In the genomic region with DNA sequence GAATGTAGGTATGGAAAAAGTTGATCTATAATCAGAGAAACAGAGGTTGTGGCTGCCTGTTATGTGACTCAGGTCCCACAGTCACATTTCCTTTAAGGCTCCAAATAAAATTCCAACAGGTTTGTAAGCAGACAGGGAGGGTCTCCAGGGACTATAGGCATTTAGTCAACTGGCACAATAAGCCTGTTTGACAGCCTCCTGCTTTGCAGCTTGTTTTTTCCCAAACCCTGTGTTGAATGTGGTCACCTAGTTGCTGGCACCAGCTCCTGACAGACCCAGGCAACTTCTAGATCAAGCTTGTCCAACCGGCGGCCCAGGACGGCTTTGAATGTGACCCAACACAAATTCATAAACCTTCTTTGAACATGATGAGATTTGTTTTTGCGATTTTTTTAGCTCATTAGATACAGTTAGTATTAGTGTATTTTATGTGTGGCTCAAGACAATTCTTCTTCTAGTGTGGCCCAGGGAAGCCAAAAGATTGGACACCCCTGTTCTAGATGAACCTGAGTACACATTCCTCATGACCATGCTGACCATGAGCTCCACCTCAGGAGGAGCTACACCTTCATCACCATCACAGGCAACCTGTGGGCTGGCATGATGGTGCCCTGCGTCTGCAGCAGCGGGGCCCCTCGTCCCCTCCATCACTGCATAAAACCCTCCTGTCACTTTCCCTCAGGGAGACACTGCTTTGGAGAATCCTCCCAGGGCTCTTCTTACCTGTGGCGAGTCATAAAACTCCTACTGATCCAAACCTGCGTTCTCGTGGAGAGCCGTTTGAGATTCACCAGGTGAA, we compare ENCODE assay signal across 26 cellular contexts. TPM values are rescaled to one million over a fixed set of nuclear protein-coding genes. Genes with fewer than 3 reads are reported as not detected.
A peak's percentile ranks its signal among the peaks of the same experiment; 100 is the strongest.
DNase-seq lines count a peak whose midpoint lies in the region; ATAC-seq and TF ChIP-seq lines count a peak whose summit lies in the region.
"Had no signal": no experiment of that assay in that cellular context is flagged by ENCODE, and none has a peak within 500 bp of the region (broad histone marks: within the 10 kb centered on the region; RNA-seq: fewer than 3 reads in every experiment).

No MANE protein-coding gene starts in this region.

- intact Hi-C loops in Caco-2 (cut with micrococcal nuclease; ENCODE audit: unreplicated experiment), result no loop called here

- H3F3A ChIP-seq in DOHH2 (ENCODE audit: control insufficient read depth, insufficient read depth), result peaks cover 73% of the 10 kb centered on the region

- H3K4me3 ChIP-seq in DOHH2 (ENCODE audit: low read length) (peak overlapping the region; percentile 78), Caco-2 (ENCODE audit: low read depth, low read length) (no peak overlapping the region)
- H3K4me3 ChIP-seq: tibial nerve had no signal

- H4K20me1 ChIP-seq in DOHH2 (ENCODE audit: control insufficient read depth, insufficient read depth, low read depth, low read length), result no peaks in the 10 kb centered on the region

- no peaks in the 10 kb centered on the region for H3K9me2 ChIP-seq in DOHH2 (replicated peaks; ENCODE audit: control insufficient read depth, low read length)

- H3K36me3 Mint-ChIP-seq in naive B cell (no peaks in the 10 kb centered on the region), Caco-2 (ENCODE audit: insufficient read depth, unreplicated experiment) (no peaks in the 10 kb centered on the region)
- H3K36me3 Mint-ChIP-seq: activated CD4-positive, alpha-beta memory T cell treated with anti-CD3 and anti-CD28 coated beads for 36 hours; mesothelial cell of epicardium had no signal

- peaks cover 49% of the 10 kb centered on the region for H3K79me2 ChIP-seq in DOHH2 (ENCODE audit: control insufficient read depth, low read length)

- H3K4me3 Mint-ChIP-seq in naive B cell (peak overlapping the region in 2 of 8 donors; percentile 1 to 65), Caco-2 (ENCODE audit: unreplicated experiment) (no peak overlapping the region)
- H3K4me3 Mint-ChIP-seq: activated CD4-positive, alpha-beta memory T cell treated with anti-CD3 and anti-CD28 coated beads for 36 hours; activated T-cell treated with anti-CD3 and anti-CD28 coated beads, Interleukin-2, amount 50 U/mL, for 72 hours; dendritic cell treated with granulocyte-macrophage colony-stimulating factor and Interleukin-4, amounts not matched to agents 40 ng/mL and 50 ng/mL, for 4 days; endodermal cell; HFFc6; mesothelial cell of epicardium had no signal

- DNase-seq in naive B cell, result no peak
- no peak for DNase-seq in hepatic stellate cell (ENCODE audit: low spot score)
- DNase-seq in Caco-2, result no peak
- DNase-seq: activated CD4-positive, alpha-beta memory T cell treated with anti-CD3 and anti-CD28 coated beads for 36 hours; activated T-cell treated with anti-CD3 and anti-CD28 coated beads, Interleukin-2, amount 50 U/mL, for 72 hours; DMS153; endodermal cell; foreskin fibroblast; GOT3; HFFc6; KG1; MM.1S; NCI-H1930; NCI-H226; stimulated activated CD4-positive, alpha-beta T cell treated with anti-CD3 and anti-CD28 coated beads, Interleukin-4, amount 100 ng/mL, for 1 hour; T-helper 1 cell had no signal

- POLR2A ChIA-PET in Caco-2 (lab: Charles Lee), result no interaction called here

- H3K27ac Mint-ChIP-seq in naive B cell, result peak overlapping the region; percentile 41 to 97 (median 81)
- H3K27ac Mint-ChIP-seq in Caco-2 (ENCODE audit: unreplicated experiment), result no peak overlapping the region
- H3K27ac Mint-ChIP-seq: activated CD4-positive, alpha-beta memory T cell treated with anti-CD3 and anti-CD28 coated beads for 36 hours; activated T-cell treated with anti-CD3 and anti-CD28 coated beads, Interleukin-2, amount 50 U/mL, for 72 hours; dendritic cell treated with granulocyte-macrophage colony-stimulating factor and Interleukin-4, amounts not matched to agents 40 ng/mL and 50 ng/mL, for 4 days; endodermal cell; HFFc6; mesothelial cell of epicardium had no signal

- TF ChIP-seq POLR2A in GM18505 (IDR thresholded peaks at IDR 0.05; ENCODE audit: borderline replicate concordance, extremely low read depth, insufficient read depth, insufficient read length) (peak; percentile 54), Raji (IDR thresholded peaks at IDR 0.05; ENCODE audit: insufficient read depth, low read depth, low read length) (0 out of 2 replicates have a peak, but pooled peaks have one; percentile 23)

- no peak for TF ChIP-seq CTCF in DOHH2 (IDR thresholded peaks at IDR 0.05; ENCODE audit: low read depth, low read length, poor library complexity, severe bottlenecking)
- TF ChIP-seq CTCF in Caco-2 (IDR thresholded peaks at IDR 0.05; ENCODE audit: insufficient read depth in 1 of 2, low read depth in 1 of 2, low read length in 1 of 2, severe bottlenecking in 1 of 2, unreplicated experiment in 1 of 2), result no peak

- H3K9me3 Mint-ChIP-seq in naive B cell, result peaks cover 0 to 2% (median 0%) of the 10 kb centered on the region in 7 donors
- no peaks in the 10 kb centered on the region for H3K9me3 Mint-ChIP-seq in Caco-2 (ENCODE audit: unreplicated experiment)
- H3K9me3 Mint-ChIP-seq: activated CD4-positive, alpha-beta memory T cell treated with anti-CD3 and anti-CD28 coated beads for 36 hours; activated T-cell treated with anti-CD3 and anti-CD28 coated beads, Interleukin-2, amount 50 U/mL, for 72 hours; dendritic cell treated with granulocyte-macrophage colony-stimulating factor and Interleukin-4, amounts not matched to agents 40 ng/mL and 50 ng/mL, for 4 days; endodermal cell; HFFc6; mesothelial cell of epicardium had no signal

- no TSS peak for BruUV-seq in Caco-2 (replicated peaks; lab: Mats Ljungman, UMichigan)

- H3K4me2 ChIP-seq in DOHH2 (ENCODE audit: low read length), result peak overlapping the region; percentile 93

- H3K4me1 ChIP-seq in DOHH2 (ENCODE audit: control insufficient read depth, low read length), result peaks cover 97% of the 10 kb centered on the region
- H3K4me1 ChIP-seq in Caco-2, result peaks cover 17% of the 10 kb centered on the region
- H3K4me1 ChIP-seq: tibial nerve had no signal

- peak overlapping the region; percentile 93 for H3K27ac ChIP-seq in DOHH2 (ENCODE audit: low read depth, low read length)
- H3K27ac ChIP-seq: HL-60, tibial nerve had no signal

- CTCF ChIA-PET in Caco-2 (lab: Charles Lee), result interaction anchor here (0.6 to 1.4 kb wide), 2 partner anchors 11 to 119 kb away, joined by 3 read pairs; no protein-coding TSS in a partner anchor

- H3K4me1 Mint-ChIP-seq in naive B cell (peaks cover 63 to 97% (median 87%) of the 10 kb centered on the region in 3 donors), Caco-2 (ENCODE audit: low read depth, unreplicated experiment) (peaks cover 22% of the 10 kb centered on the region)

- ATAC-seq in GM18505 (IDR thresholded peaks at IDR 0.05; ENCODE audit: unreplicated experiment) (no peak), naive B cell (ENCODE audit: low read depth in 2 of 2) (no peak), HG02678 (IDR thresholded peaks at IDR 0.05; ENCODE audit: unreplicated experiment) (no peak), GM18502 (IDR thresholded peaks at IDR 0.05; ENCODE audit: poor library complexity, unreplicated experiment) (no peak)
- ATAC-seq: activated T-cell treated with anti-CD3 and anti-CD28 coated beads, Interleukin-2, amount 50 U/mL, for 72 hours; esophagus mucosa had no signal

- H3K36me3 ChIP-seq in DOHH2 (ENCODE audit: control insufficient read depth, low read length) (peaks cover 50% of the 10 kb centered on the region), Caco-2 (ENCODE audit: control insufficient read depth, insufficient read depth, low read length) (no peaks in the 10 kb centered on the region)
- H3K36me3 ChIP-seq: tibial nerve had no signal

- H3K9me3 ChIP-seq in DOHH2 (ENCODE audit: control insufficient read depth, insufficient read depth, low read length) (no peaks in the 10 kb centered on the region), Caco-2 (no peaks in the 10 kb centered on the region)
- H3K9me3 ChIP-seq: tibial nerve had no signal

- H3K27me3 ChIP-seq in DOHH2 (ENCODE audit: control insufficient read depth, low read length) (no peaks in the 10 kb centered on the region), Caco-2 (replicated peaks; ENCODE audit: control insufficient read depth, insufficient read depth, low read length) (no peaks in the 10 kb centered on the region)
- H3K27me3 ChIP-seq: tibial nerve had no signal

- no peaks in the 10 kb centered on the region for H3K27me3 Mint-ChIP-seq in naive B cell
- H3K27me3 Mint-ChIP-seq in Caco-2 (ENCODE audit: insufficient read depth, unreplicated experiment), result no peaks in the 10 kb centered on the region
- H3K27me3 Mint-ChIP-seq: activated CD4-positive, alpha-beta memory T cell treated with anti-CD3 and anti-CD28 coated beads for 36 hours; dendritic cell treated with granulocyte-macrophage colony-stimulating factor and Interleukin-4, amounts not matched to agents 40 ng/mL and 50 ng/mL, for 4 days had no signal

RNA-seq across cellular contexts. Expression of a gene that starts 15.7 kb away (rescaled TPM):
- polyA plus RNA-seq in naive B cell (ENCODE audit: low read depth in 6 of 6), result 100 to 1,000 TPM in 5 of 6 donors, 10 to 100 TPM in 1; 90.5 to 185 (median 126) TPM
- 76.9 and 82.5 TPM in 2 replicates for total RNA-seq in Caco-2 (2022)

RNA-seq across cellular contexts. Expression of a gene that starts 58.4 kb away (rescaled TPM):
- polyA plus RNA-seq in naive B cell (ENCODE audit: low read depth in 6 of 6), result 1 to 10 TPM; 1.1 to 2.8 (median 1.8) TPM
- total RNA-seq in Caco-2 (2022), result 12.5 and 13.2 TPM in 2 replicates
